ENCODE assay signal across 11 cellular contexts in genomic region chr7:102152672-102153585, GRCh38.
DNase-seq lines count a peak whose midpoint lies in the region; ATAC-seq and TF ChIP-seq lines count a peak whose summit lies in the region.
"Had no signal": no experiment of that assay in that cellular context is flagged by ENCODE, and none has a peak within 500 bp of the region (broad histone marks: within the 10 kb centered on the region; RNA-seq: fewer than 3 reads in every experiment).

No MANE protein-coding gene starts in this region.

- intact Hi-C loops in left lung (cut with DNase I), result no loop called here

- H3K9me3 Mint-ChIP-seq in endothelial cell (ENCODE audit: unreplicated experiment) (no peaks in the 10 kb centered on the region), immature natural killer cell (no peaks in the 10 kb centered on the region)
- H3K9me3 Mint-ChIP-seq: naive B cell had no signal

- peaks cover 9% of the 10 kb centered on the region for H3K4me1 Mint-ChIP-seq in endothelial cell (ENCODE audit: unreplicated experiment)
- H3K4me1 Mint-ChIP-seq in immature natural killer cell, result no peaks in the 10 kb centered on the region

- H3K4me3 Mint-ChIP-seq in endothelial cell (ENCODE audit: unreplicated experiment), result no peak overlapping the region
- no peak overlapping the region for H3K4me3 Mint-ChIP-seq in immature natural killer cell
- H3K4me3 Mint-ChIP-seq: naive B cell had no signal

- peak overlapping the region; percentile 75 for H3K9ac ChIP-seq in HUES64 (ENCODE audit: low read depth, low read length)
- H3K9ac ChIP-seq: BLaER1 treated with 17β-estradiol and CSF1 and Interleukin-3, amounts not matched to agents 10 nM and 100 nM had no signal

- DNase-seq in 8988T, result peak; percentile 60
- peak; percentile 19 for DNase-seq in endothelial cell (ENCODE audit: low spot score)
- DNase-seq in left lung, result peak; percentile 40 to 54
- no peak for DNase-seq in activated T-cell treated with anti-CD3 and anti-CD28 coated beads for 4 hours
- no peak for DNase-seq in NCI-H146 treated with DMSO at 0.1 percent for 48 hours (lab: John Stamatoyannopoulos, UW; ENCODE audit: unreplicated experiment)
- no peak for DNase-seq in immature natural killer cell
- DNase-seq: naive B cell had no signal

- ATAC-seq in left lung, result peak; percentile 75
- no peak for ATAC-seq in GM19463 (IDR thresholded peaks at IDR 0.05; ENCODE audit: unreplicated experiment)

- no peaks in the 10 kb centered on the region for H3K27me3 ChIP-seq in HUES64 (ENCODE audit: insufficient read depth, low read length)
- no peaks in the 10 kb centered on the region for H3K27me3 ChIP-seq in left lung
- H3K27me3 ChIP-seq: BLaER1 treated with 17β-estradiol and CSF1 and Interleukin-3, amounts not matched to agents 10 nM and 100 nM had no signal

- 48% methylated on average over 21 of the region's 21 CpGs for WGBS in HUES64

- H3K36me3 ChIP-seq in HUES64 (ENCODE audit: insufficient read depth, low read length) (0 out of 2 replicates have a peak, but pooled peaks cover under 1% of the 10 kb centered on the region), left lung (peaks cover 0 to 35% of the 10 kb centered on the region in 2 donors)

- peaks cover 7% of the 10 kb centered on the region for H3K27me3 Mint-ChIP-seq in endothelial cell (ENCODE audit: unreplicated experiment)
- peaks cover 0 to 2% (median 0%) of the 10 kb centered on the region in 3 donors for H3K27me3 Mint-ChIP-seq in immature natural killer cell (ENCODE audit: low read depth in 3 of 3)
- H3K27me3 Mint-ChIP-seq: naive B cell had no signal

- no peaks in the 10 kb centered on the region for H3K9me3 ChIP-seq in HUES64 (ENCODE audit: insufficient read depth, low read depth, low read length)
- H3K9me3 ChIP-seq in left lung, result no peaks in the 10 kb centered on the region

- peaks cover 17% of the 10 kb centered on the region for H3K4me1 ChIP-seq in HUES64 (ENCODE audit: insufficient read depth, low read length)
- H3K4me1 ChIP-seq in left lung, result no peaks in the 10 kb centered on the region

- H3K27ac ChIP-seq in HUES64 (ENCODE audit: low read depth, low read length) (peak overlapping the region; percentile 96), left lung (peak overlapping the region in 1 of 2 donors; percentile 63)
- H3K27ac ChIP-seq: BLaER1 treated with 17β-estradiol and CSF1 and Interleukin-3, amounts not matched to agents 10 nM and 100 nM; SK-N-MC had no signal

- H3K27ac Mint-ChIP-seq in endothelial cell (ENCODE audit: unreplicated experiment) (peak overlapping the region; percentile 95), immature natural killer cell (no peak overlapping the region)

- no peak for TF ChIP-seq CTCF in endothelial cell (IDR thresholded peaks at IDR 0.05; ENCODE audit: unreplicated experiment)
- no peak for TF ChIP-seq CTCF in left lung (IDR thresholded peaks at IDR 0.05)

- H3K4me3 ChIP-seq in HUES64 (ENCODE audit: low read length) (no peak overlapping the region), left lung (no peak overlapping the region)
- H3K4me3 ChIP-seq: BLaER1 treated with 17β-estradiol and CSF1 and Interleukin-3, amounts not matched to agents 10 nM and 100 nM; SK-N-MC had no signal

- H3K36me3 Mint-ChIP-seq in endothelial cell (ENCODE audit: low read depth, unreplicated experiment) (peaks cover 7% of the 10 kb centered on the region), immature natural killer cell (peaks cover 0 to 15% (median 3%) of the 10 kb centered on the region in 3 donors)

Comparison
In these comparisons a context has a peak if more than half of its experiments do, and no peak if none do; other contexts are left out.
1. DNase-seq: peak in 8988T (single experiment), endothelial cell (single experiment) and left lung (2 of 2); none in activated T-cell treated with anti-CD3 and anti-CD28 coated beads for 4 hours (single experiment), NCI-H146 treated with DMSO at 0.1 percent for 48 hours (single experiment) and immature natural killer cell (0 of 3).